9 cellular contexts compared by ENCODE assay signal in the genomic region with DNA sequence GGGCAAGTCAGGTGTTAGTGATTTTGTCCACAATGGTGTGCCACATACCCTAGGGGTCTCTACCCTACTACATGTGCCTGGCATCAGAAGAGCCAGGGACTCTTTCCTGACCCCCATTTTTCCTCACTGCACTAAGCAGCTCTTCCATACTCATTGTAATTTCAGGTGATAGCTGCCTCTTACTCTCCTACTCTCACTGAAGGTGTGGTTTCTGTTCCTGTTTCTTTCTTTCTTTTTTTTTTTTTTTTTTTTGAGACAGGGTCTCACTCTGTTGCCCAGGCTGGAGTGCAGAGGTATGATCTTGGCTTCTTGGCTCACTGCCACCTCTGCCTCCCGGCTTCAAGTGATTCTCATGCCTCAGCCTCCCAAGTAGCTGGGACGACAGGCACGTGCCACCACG.
"Had no signal": no experiment of that assay in that cellular context is flagged by ENCODE, and none has a peak within 500 bp of the region (broad histone marks: within the 10 kb centered on the region; RNA-seq: fewer than 3 reads in every experiment).

No MANE protein-coding gene starts in this region.

- H3K4me3 ChIP-seq: GM23248, K562 had no signal

- FAIRE-seq: HepG2, K562 had no signal

- H3K27ac ChIP-seq: GM23248, HL-60 had no signal

- ATAC-seq: HepG2, K562 had no signal

- H2AFZ ChIP-seq: GM23248 had no signal

- DNase-seq: GM23248, GOT3, H7, HCEC 1CT, IMR-90, KG1 had no signal

- H3K9ac ChIP-seq: GM23248 had no signal
